Comparison of ENCODE assay signal across 8 cellular contexts in genomic region chr14:69242311-69243224, GRCh38. TPM values are rescaled to one million over a fixed set of nuclear protein-coding genes. Genes with fewer than 3 reads are reported as not detected.
DNase-seq lines count a peak whose midpoint lies in the region; ATAC-seq and TF ChIP-seq lines count a peak whose summit lies in the region.

No MANE protein-coding gene starts in this region.

- no peak overlapping the region for H3K14ac ChIP-seq in trophoblast cell (ENCODE audit: low read length)

- TF ChIP-seq CTCF in Calu3 (IDR thresholded peaks at IDR 0.05; ENCODE audit: unreplicated experiment) (peak; percentile 52), OCI-LY3 (IDR thresholded peaks at IDR 0.05; ENCODE audit: low read depth, low read length) (peak; percentile 81)

- no peak for ATAC-seq in GM19463 (IDR thresholded peaks at IDR 0.05; ENCODE audit: unreplicated experiment)

- H4K8ac ChIP-seq in trophoblast cell (ENCODE audit: low read depth, low read length): no peak overlapping the region

- H3K27ac ChIP-seq in OCI-LY3 (ENCODE audit: low read length) (no peak overlapping the region), trophoblast cell (ENCODE audit: low read depth, low read length) (no peak overlapping the region)

- H4K91ac ChIP-seq in trophoblast cell (ENCODE audit: low read depth, low read length): no peak overlapping the region

- no peak overlapping the region for H2BK12ac ChIP-seq in trophoblast cell (ENCODE audit: low read length)

- H3K23ac ChIP-seq in trophoblast cell (ENCODE audit: low read length): no peak overlapping the region

- DNase-seq in Calu3 (peak; percentile 61), HS-5 (ENCODE audit: low read depth) (peak; percentile 39), glomerular endothelial cell (ENCODE audit: extremely low read depth, low read depth, low spot score) (peak; percentile 47), trophoblast cell (peak; percentile 47 to 79), T1000 (lab: John Stamatoyannopoulos, UW) (no peak)
- peak; percentile 51 for DNase-seq in activated naive CD4-positive, alpha-beta T cell treated with Interleukin-2 at 50 U/mL for 16 hours

- no peak overlapping the region for H3K4me3 Mint-ChIP-seq in Calu3 (ENCODE audit: low read depth, unreplicated experiment)

- H3K9ac ChIP-seq in OCI-LY3 (ENCODE audit: low read length): no peak overlapping the region
- H3K9ac ChIP-seq in trophoblast cell (ENCODE audit: low read length): peak overlapping the region; percentile 75

- H3K27me3 Mint-ChIP-seq in Calu3 (ENCODE audit: unreplicated experiment): no peaks in the 10 kb centered on the region

- BruUV-seq in Calu3 (replicated peaks; lab: Mats Ljungman, UMichigan): no TSS peak

- H3K4me2 ChIP-seq in OCI-LY3 (ENCODE audit: low read length): peak overlapping the region; percentile 43
- H3K4me2 ChIP-seq in trophoblast cell (ENCODE audit: low read length): no peak overlapping the region

- H3K27ac Mint-ChIP-seq in Calu3 (ENCODE audit: unreplicated experiment): no peak overlapping the region

- intact Hi-C loops in Calu3 (cut with micrococcal nuclease; ENCODE audit: unreplicated experiment): loop anchor here (1.0 to 5.0 kb wide), 4 partner anchors 100 to 332 kb away; partner anchors contain the start of gene CCDC177

- no peaks in the 10 kb centered on the region for H3K79me2 ChIP-seq in OCI-LY3 (ENCODE audit: low read length)
- H3K79me2 ChIP-seq in trophoblast cell (ENCODE audit: control insufficient read depth, insufficient read depth, low read length, poor library complexity): no peaks in the 10 kb centered on the region

- no peaks in the 10 kb centered on the region for H3K9me3 Mint-ChIP-seq in Calu3 (ENCODE audit: low read depth, unreplicated experiment)

- no peak overlapping the region for H3K4ac ChIP-seq in trophoblast cell (ENCODE audit: low read depth, low read length)

- no peak overlapping the region for H3K4me3 ChIP-seq in OCI-LY3 (ENCODE audit: low read length)
- no peak overlapping the region for H3K4me3 ChIP-seq in trophoblast cell (ENCODE audit: low read depth, low read length)

- no peak overlapping the region for H2BK5ac ChIP-seq in trophoblast cell (ENCODE audit: low read depth, low read length, poor library complexity)

- H3K18ac ChIP-seq in trophoblast cell (ENCODE audit: low read length): no peak overlapping the region

- H4K20me1 ChIP-seq in OCI-LY3 (ENCODE audit: insufficient read depth, low read length): no peaks in the 10 kb centered on the region

- H3K4me1 ChIP-seq in OCI-LY3 (ENCODE audit: low read length): peaks cover 6% of the 10 kb centered on the region
- no peaks in the 10 kb centered on the region for H3K4me1 ChIP-seq in trophoblast cell (ENCODE audit: control insufficient read depth in 1 of 2, insufficient read depth in 2 of 2, low read length in 2 of 2)

- no peaks in the 10 kb centered on the region for H3K79me1 ChIP-seq in trophoblast cell (ENCODE audit: low read length)

- no CpG with 5 or more reads among the region's 10 CpGs for WGBS in trophoblast cell (ENCODE audit: extremely low coverage, insufficient coverage, insufficient read length)

- H2AFZ ChIP-seq in OCI-LY3 (ENCODE audit: low read depth, low read length) (no peak overlapping the region), trophoblast cell (ENCODE audit: insufficient read depth, low read length, poor library complexity) (no peak overlapping the region)

- no peaks in the 10 kb centered on the region for H3K36me3 ChIP-seq in OCI-LY3 (replicated peaks; ENCODE audit: low read depth, low read length)
- H3K36me3 ChIP-seq in trophoblast cell (ENCODE audit: control insufficient read depth in 1 of 2, insufficient read depth in 2 of 2, low read length in 2 of 2): peaks cover 1 to 9% of the 10 kb centered on the region in 2 experiments

- no peak overlapping the region for H2AK5ac ChIP-seq in trophoblast cell (ENCODE audit: low read length)

- CTCF ChIA-PET in Calu3 (lab: Charles Lee): interaction anchor here (0.7 to 2.2 kb wide), 5 partner anchors 113 to 333 kb away, joined by 3 to 22 read pairs (median 5); no protein-coding TSS in a partner anchor

- no peak overlapping the region for H4K12ac ChIP-seq in trophoblast cell (ENCODE audit: low read depth, low read length)

- H2BK120ac ChIP-seq in trophoblast cell (ENCODE audit: insufficient read depth, low read length, poor library complexity): no peak overlapping the region

- H3K36me3 Mint-ChIP-seq in Calu3 (ENCODE audit: insufficient read depth, unreplicated experiment): peaks cover 4% of the 10 kb centered on the region

- H3K27me3 ChIP-seq in OCI-LY3 (ENCODE audit: low read depth, low read length) (no peaks in the 10 kb centered on the region), trophoblast cell (ENCODE audit: insufficient read depth, low read length) (no peaks in the 10 kb centered on the region)

- H3K9me3 ChIP-seq in OCI-LY3 (ENCODE audit: insufficient read depth, low read length): no peaks in the 10 kb centered on the region
- no peaks in the 10 kb centered on the region for H3K9me3 ChIP-seq in trophoblast cell (ENCODE audit: insufficient read depth, low read depth, low read length)

- peaks cover 9% of the 10 kb centered on the region for H3K4me1 Mint-ChIP-seq in Calu3 (ENCODE audit: low read depth, unreplicated experiment)

RNA-seq across cellular contexts. Expression of gene GALNT16, which starts 17.4 kb away (rescaled TPM):
- total RNA-seq in Calu3 (2022) (2.5 and 4.0 TPM in 2 replicates), glomerular endothelial cell (0.70 and 1.3 TPM in 2 replicates)
- polyA plus RNA-seq in trophoblast cell (2013): 0.46 and 0.52 TPM in 2 replicates

RNA-seq across cellular contexts. Expression of gene EXD2, which starts 51.3 kb away (rescaled TPM):
- total RNA-seq in Calu3 (2022) (13.1 and 14.0 TPM in 2 replicates), glomerular endothelial cell (28.0 and 30.5 TPM in 2 replicates)
- polyA plus RNA-seq in trophoblast cell (2013): 9.4 and 9.5 TPM in 2 replicates
